20 cellular contexts compared by ENCODE assay signal in the genomic region with DNA sequence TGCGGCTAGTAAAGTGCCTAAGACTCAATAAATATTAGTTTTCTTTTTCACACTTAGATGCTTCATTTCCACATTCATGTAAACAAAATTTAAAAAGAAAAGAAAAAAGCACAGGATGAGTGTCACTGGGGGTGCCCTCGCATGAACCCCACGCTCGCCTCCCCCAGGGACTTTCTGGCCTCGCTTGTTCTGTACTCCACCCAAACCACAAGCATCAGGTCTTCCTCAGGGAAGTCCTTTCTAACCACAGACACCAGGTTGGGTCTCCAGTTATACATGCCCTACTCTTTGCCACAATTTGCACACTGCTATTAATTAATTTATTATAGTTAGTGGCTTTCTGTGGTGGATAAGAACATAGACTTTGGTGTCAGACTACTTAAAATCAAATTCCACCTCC.
A peak's percentile ranks its signal among the peaks of the same experiment; 100 is the strongest.
DNase-seq lines count a peak whose midpoint lies in the region; ATAC-seq and TF ChIP-seq lines count a peak whose summit lies in the region.
"Had no signal": no experiment of that assay in that cellular context is flagged by ENCODE, and none has a peak within 500 bp of the region (broad histone marks: within the 10 kb centered on the region; RNA-seq: fewer than 3 reads in every experiment).

No MANE protein-coding gene starts in this region.

- intact Hi-C loops in dorsolateral prefrontal cortex (cut with DNase I): no loop called here

- no peak overlapping the region for H3K27ac Mint-ChIP-seq in stimulated activated memory B cell treated with anti-CD40 and anti-IgM and Interleukin-4, amounts not matched to agents 10 μg/mL and 1 μg/mL and 100 μg/mL, for 72 hours
- H3K27ac Mint-ChIP-seq: brain; CD8-positive, alpha-beta T cell; naive thymus-derived CD8-positive, alpha-beta T cell; T-helper 17 cell had no signal

- H3K9me3 Mint-ChIP-seq in stimulated activated memory B cell treated with anti-CD40 and anti-IgM and Interleukin-4, amounts not matched to agents 10 μg/mL and 1 μg/mL and 100 μg/mL, for 72 hours: no peaks in the 10 kb centered on the region
- H3K9me3 Mint-ChIP-seq: brain; CD8-positive, alpha-beta T cell; naive thymus-derived CD8-positive, alpha-beta T cell had no signal

- no peaks in the 10 kb centered on the region for H3K27me3 Mint-ChIP-seq in stimulated activated memory B cell treated with anti-CD40 and anti-IgM and Interleukin-4, amounts not matched to agents 10 μg/mL and 1 μg/mL and 100 μg/mL, for 72 hours
- H3K27me3 Mint-ChIP-seq: brain had no signal

- no peaks in the 10 kb centered on the region for H3K27me3 ChIP-seq in dorsolateral prefrontal cortex
- H3K27me3 ChIP-seq: esophagus squamous epithelium, Peyer's patch, sigmoid colon had no signal

- ATAC-seq in GM18858 (IDR thresholded peaks at IDR 0.05; ENCODE audit: unreplicated experiment) (peak; percentile 53), GM21619 (IDR thresholded peaks at IDR 0.05; ENCODE audit: unreplicated experiment) (peak; percentile 72), HG03354 (IDR thresholded peaks at IDR 0.05; ENCODE audit: poor library complexity, severe bottlenecking, unreplicated experiment) (peak; percentile 48)
- ATAC-seq in stimulated activated memory B cell treated with anti-CD40 and anti-IgM and Interleukin-4, amounts not matched to agents 10 μg/mL and 1 μg/mL and 100 μg/mL, for 72 hours: peak; percentile 67
- ATAC-seq: CD8-positive, alpha-beta T cell; HCT116; naive thymus-derived CD8-positive, alpha-beta T cell; T-helper 17 cell had no signal

- no peak for TF ChIP-seq CTCF in dorsolateral prefrontal cortex (IDR thresholded peaks at IDR 0.05 in 54 of 56, conservative IDR thresholded peaks at IDR 0.05 in 2 of 56; ENCODE audit: low read depth in 1 of 56, partially characterized antibody in 56 of 56)

- H3K27ac ChIP-seq in dorsolateral prefrontal cortex: no peak overlapping the region
- H3K27ac ChIP-seq: esophagus squamous epithelium, parathyroid adenoma, Peyer's patch, sigmoid colon, WERI-Rb-1 had no signal

- H3K36me3 Mint-ChIP-seq in stimulated activated memory B cell treated with anti-CD40 and anti-IgM and Interleukin-4, amounts not matched to agents 10 μg/mL and 1 μg/mL and 100 μg/mL, for 72 hours: no peaks in the 10 kb centered on the region
- H3K36me3 Mint-ChIP-seq: brain; CD8-positive, alpha-beta T cell; naive thymus-derived CD8-positive, alpha-beta T cell had no signal

- no peak overlapping the region for H3K4me3 ChIP-seq in dorsolateral prefrontal cortex
- H3K4me3 ChIP-seq: esophagus squamous epithelium, Peyer's patch, sigmoid colon had no signal

- H3K4me3 Mint-ChIP-seq in stimulated activated memory B cell treated with anti-CD40 and anti-IgM and Interleukin-4, amounts not matched to agents 10 μg/mL and 1 μg/mL and 100 μg/mL, for 72 hours: no peak overlapping the region
- H3K4me3 Mint-ChIP-seq: brain; CD8-positive, alpha-beta T cell; naive thymus-derived CD8-positive, alpha-beta T cell; T-helper 17 cell had no signal

- peaks cover 23% of the 10 kb centered on the region for H3K4me1 Mint-ChIP-seq in stimulated activated memory B cell treated with anti-CD40 and anti-IgM and Interleukin-4, amounts not matched to agents 10 μg/mL and 1 μg/mL and 100 μg/mL, for 72 hours
- H3K4me1 Mint-ChIP-seq: brain, T-helper 17 cell had no signal

- no peak for DNase-seq in NOMO-1 (lab: John Stamatoyannopoulos, UW; ENCODE audit: unreplicated experiment in 2 of 2)
- DNase-seq in dorsolateral prefrontal cortex: no peak
- DNase-seq in stimulated activated CD4-positive, alpha-beta T cell treated with anti-CD3 and anti-CD28 coated beads, Interleukin-15, amount 100 ng/mL, for 24 hours: no peak
- DNase-seq: activated CD4-positive, alpha-beta T cell treated with anti-CD3 and anti-CD28 coated beads, Interleukin-2, amount 50 U/mL, for 1 hour; activated effector memory CD4-positive, alpha-beta T cell treated with Interleukin-2 at 50 U/mL for 16 hours; CD8-positive, alpha-beta T cell; esophagus squamous epithelium; naive thymus-derived CD8-positive, alpha-beta T cell; NCI-H187 treated with DMSO at 0.1 percent for 48 hours; Peyer's patch; sigmoid colon; T-helper 17 cell; WERI-Rb-1 had no signal
